In the genomic region with DNA sequence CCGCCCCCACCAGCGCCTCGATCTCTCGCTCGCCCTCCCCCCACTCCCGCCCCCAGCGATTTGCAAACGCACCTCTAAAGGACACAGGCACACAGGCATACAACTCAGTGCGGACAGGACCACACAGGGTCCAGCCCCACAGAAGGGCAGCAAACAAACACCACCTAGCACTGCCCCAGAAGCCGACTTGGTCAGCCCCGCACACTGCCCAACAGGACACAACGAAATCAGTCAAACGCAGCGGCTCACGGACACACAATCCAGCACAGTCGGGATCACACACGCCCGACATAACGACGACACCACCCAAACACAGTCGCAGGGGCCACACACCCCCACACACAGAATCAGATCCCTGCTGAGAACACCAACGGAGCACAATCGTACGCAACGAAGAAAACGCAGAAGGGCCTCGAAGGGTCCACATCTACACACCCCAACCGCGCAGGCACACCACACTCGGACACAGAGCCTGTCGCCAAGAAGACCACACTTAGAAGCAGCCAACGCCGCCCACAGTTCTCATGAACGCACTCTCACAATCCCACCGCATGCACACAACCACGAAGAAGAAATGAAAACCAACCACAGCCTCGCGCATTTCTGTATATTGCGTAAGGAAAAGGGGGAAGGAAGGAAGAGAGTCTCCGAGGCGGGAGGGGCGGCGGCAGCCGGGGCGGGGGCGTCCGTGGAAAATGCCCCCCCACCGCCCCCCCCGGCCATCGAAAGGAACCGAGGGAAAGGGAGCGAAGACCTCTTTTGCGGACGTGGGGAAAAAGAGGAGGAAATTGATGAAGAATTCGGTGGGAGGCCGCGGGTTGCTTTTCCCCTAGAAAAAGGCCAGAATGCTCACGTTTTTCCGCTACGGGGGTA, we compare ENCODE assay signal across 8 cellular contexts. TPM values are rescaled to one million over a fixed set of nuclear protein-coding genes. Genes with fewer than 3 reads are reported as not detected.
DNase-seq lines count a peak whose midpoint lies in the region; ATAC-seq and TF ChIP-seq lines count a peak whose summit lies in the region.

No MANE protein-coding gene starts in this region.

- TF ChIP-seq CTCF in NB4 (IDR thresholded peaks at IDR 0.05; ENCODE audit: low read depth, low read length) (no peak), astrocyte of the cerebellum (IDR thresholded peaks at IDR 0.05; ENCODE audit: low read depth, low read length, missing control alignments) (no peak)

- peaks cover 5% of the 10 kb centered on the region; the same call in 1 of the 2 replicates for H3K9me3 ChIP-seq in iPS-20b (ENCODE audit: insufficient read depth, low read depth, low read length)
- H3K9me3 ChIP-seq in skeletal muscle tissue (ENCODE audit: control insufficient read depth in 3 of 3, low read length in 3 of 3), result no peaks in the 10 kb centered on the region

- no peak for TF ChIP-seq POLR2A in NB4 (IDR thresholded peaks at IDR 0.05; ENCODE audit: extremely low read depth, insufficient read length)

- H3K4me3 ChIP-seq in NB4 (ENCODE audit: low read depth, low read length) (peak overlapping the region; percentile 36), astrocyte of the cerebellum (ENCODE audit: low read depth, low read length) (peak overlapping the region; percentile 21), iPS-20b (ENCODE audit: low read length) (peak overlapping the region; percentile 45), skeletal muscle tissue (ENCODE audit: low read length in 3 of 3) (peak overlapping the region; percentile 55 to 76 (median 74))

- peaks cover 26% of the 10 kb centered on the region; the same call in 1 of the 2 replicates for H3K4me1 ChIP-seq in iPS-20b (ENCODE audit: insufficient read depth, low read length)
- peaks cover 8 to 18% (median 9%) of the 10 kb centered on the region in 3 donors for H3K4me1 ChIP-seq in skeletal muscle tissue (ENCODE audit: control insufficient read depth in 3 of 3, insufficient read depth in 3 of 3, low read length in 3 of 3)

- H3K27ac ChIP-seq in iPS-20b (ENCODE audit: low read length) (no peak overlapping the region), skeletal muscle tissue (ENCODE audit: low read depth, low read length) (peak overlapping the region; percentile 84)

- peaks cover 100% of the 10 kb centered on the region for H3K27me3 ChIP-seq in iPS-20b (ENCODE audit: insufficient read depth, low read length)
- peaks cover 74 to 84% (median 75%) of the 10 kb centered on the region in 3 donors for H3K27me3 ChIP-seq in skeletal muscle tissue (ENCODE audit: control insufficient read depth in 3 of 3, insufficient read depth in 3 of 3, low read length in 3 of 3)

- no peak for ATAC-seq in HG02798 (IDR thresholded peaks at IDR 0.05; ENCODE audit: poor library complexity, unreplicated experiment)

- DNase-seq in CMK (ENCODE audit: low read depth) (peak; percentile 95), NB4 (ENCODE audit: low read depth) (peak; percentile 75), astrocyte of the cerebellum (ENCODE audit: low read depth) (peak; percentile 9), NCI-H187 treated with DMSO at 0.1 percent for 48 hours (lab: John Stamatoyannopoulos, UW) (no peak), inferior parietal cortex (ENCODE audit: extremely low spot score) (no peak)

- no peak overlapping the region for H3K9ac ChIP-seq in iPS-20b (ENCODE audit: low read depth, low read length)
- H3K9ac ChIP-seq in skeletal muscle tissue (ENCODE audit: low read depth in 1 of 3, low read length in 3 of 3), result peak overlapping the region; percentile 59 to 77 (median 62)

- H3K36me3 ChIP-seq in iPS-20b (ENCODE audit: insufficient read depth, low read depth, low read length), result no peaks in the 10 kb centered on the region
- no peaks in the 10 kb centered on the region for H3K36me3 ChIP-seq in skeletal muscle tissue (ENCODE audit: control insufficient read depth in 3 of 3, insufficient read depth in 3 of 3, low read length in 3 of 3)

- in situ Hi-C loops in astrocyte of the cerebellum (cut with HindIII; ENCODE audit: low sequenced_read_pairs), result no loop called here

RNA-seq across cellular contexts. Expression of a gene that starts 0.5 kb away (rescaled TPM):
- total RNA-seq in skeletal muscle tissue, result 3.1 TPM

RNA-seq across cellular contexts. Expression of a gene that starts 41.7 kb away (rescaled TPM):
- total RNA-seq in skeletal muscle tissue, result not detected

Comparison
In these comparisons a context has a peak if more than half of its experiments do, and no peak if none do; other contexts are left out.
1. DNase-seq: peak in CMK (single experiment), NB4 (single experiment) and astrocyte of the cerebellum (single experiment); none in NCI-H187 treated with DMSO at 0.1 percent for 48 hours (single experiment) and inferior parietal cortex (single experiment).
2. H3K4me3 ChIP-seq: peak in every context shown above with its lines; median percentile 74 in skeletal muscle tissue; 45 in iPS-20b; 36 in NB4; 21 in astrocyte of the cerebellum.